In the genomic region with DNA sequence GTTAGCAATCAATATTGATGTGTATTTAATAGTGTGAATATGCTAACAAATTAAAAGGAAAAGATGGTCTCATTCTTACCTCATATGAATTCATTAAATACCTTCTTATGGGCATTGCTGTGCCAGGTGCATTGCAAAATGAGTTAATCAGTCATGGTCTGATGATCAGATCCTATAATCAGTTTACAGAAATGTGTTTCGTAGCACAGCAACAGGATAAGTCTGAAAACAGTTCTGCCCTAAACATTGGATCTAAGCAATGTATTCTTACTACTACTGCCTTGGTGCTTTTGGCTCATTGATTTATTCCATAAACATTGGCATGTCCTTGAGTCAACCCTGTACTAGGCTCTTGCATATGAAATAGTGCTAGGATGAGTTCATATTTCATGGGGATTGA, we compare ENCODE assay signal across 16 cellular contexts.
"Had no signal": no experiment of that assay in that cellular context is flagged by ENCODE, and none has a peak within 500 bp of the region (broad histone marks: within the 10 kb centered on the region; RNA-seq: fewer than 3 reads in every experiment).

No MANE protein-coding gene starts in this region.

- H3K27ac ChIP-seq: body of pancreas, dorsolateral prefrontal cortex, upper lobe of right lung had no signal

- DNase-seq: activated CD4-positive, alpha-beta T cell treated with anti-CD3 and anti-CD28 coated beads for 36 hours; activated CD8-positive, alpha-beta T cell treated with anti-CD3 and anti-CD28 coated beads for 36 hours; activated naive CD4-positive, alpha-beta T cell treated with anti-CD3 and anti-CD28 coated beads for 36 hours; activated T-cell treated with anti-CD3 and anti-CD28 coated beads, Interleukin-2, amount 50 U/mL, for 1 hour; body of pancreas; dorsolateral prefrontal cortex; foreskin keratinocyte; glutamatergic neuron; hippocampal formation; islet precursor cell; retina; stimulated activated CD4-positive, alpha-beta T cell treated with anti-CD3 and anti-CD28 coated beads, Interleukin-12 subunit alpha, Interleukin-12 subunit beta, amount 100 ng/mL, for 4 hours; stimulated activated CD4-positive, alpha-beta T cell treated with anti-CD3 and anti-CD28 coated beads, Interleukin-1b, Interleukin-23, amount 100 ng/mL, for 48 hours; stimulated activated CD8-positive, alpha-beta memory T cell treated with anti-CD3 and anti-CD28 coated beads, Interleukin-4, amount 100 ng/mL, for 48 hours; stimulated activated naive CD4-positive, alpha-beta T cell; upper lobe of right lung had no signal

- H3K4me1 ChIP-seq: body of pancreas, foreskin keratinocyte, upper lobe of right lung had no signal

- H3K9me3 ChIP-seq: body of pancreas, upper lobe of right lung had no signal

- H3K4me3 ChIP-seq: body of pancreas, dorsolateral prefrontal cortex, upper lobe of right lung had no signal

- H3K27me3 ChIP-seq: body of pancreas, dorsolateral prefrontal cortex, foreskin keratinocyte, upper lobe of right lung had no signal

- H3K36me3 ChIP-seq: upper lobe of right lung had no signal
